Comparison of ENCODE assay signal across 8 cellular contexts in genomic region chr4:575281-576141, GRCh38. TPM values are rescaled to one million over a fixed set of nuclear protein-coding genes. Genes with fewer than 3 reads are reported as not detected.
DNase-seq lines count a peak whose midpoint lies in the region; ATAC-seq and TF ChIP-seq lines count a peak whose summit lies in the region.

No MANE protein-coding gene starts in this region.

- H3K9me3 ChIP-seq in RWPE2 (ENCODE audit: severe bottlenecking): no peaks in the 10 kb centered on the region
- H3K9me3 ChIP-seq in stomach: no peaks in the 10 kb centered on the region

- 0 to 5% (median 4%) methylated on average over 2 to 127 of the region's 127 CpGs; no CpG with 5 or more reads in 1 of the 5 donors for WGBS in stomach, 5 donors

- no peaks in the 10 kb centered on the region for H3K4me1 ChIP-seq in RWPE2 (ENCODE audit: insufficient read depth, poor library complexity, severe bottlenecking)
- H3K4me1 ChIP-seq in foreskin keratinocyte: no peaks in the 10 kb centered on the region
- peaks cover 0 to 32% (median 16%) of the 10 kb centered on the region in 4 donors for H3K4me1 ChIP-seq in stomach

- DNase-seq in NCI-H1694 treated with DMSO at 0.1 percent for 48 hours (lab: John Stamatoyannopoulos, UW) (peak; percentile 5), NCI-H1694 (lab: John Stamatoyannopoulos, UW) (no peak), RWPE2 (ENCODE audit: low spot score) (no peak), foreskin keratinocyte (peak; percentile 36 to 60), retina (peak; percentile 31), stomach (no peak), HuH-7 (ENCODE audit: low spot score) (no peak)

- intact Hi-C loops in stomach (cut with DNase I; ENCODE audit: low total_unique reads): no loop called here

- H3K4me3 ChIP-seq in RWPE2 (ENCODE audit: severe bottlenecking): no peak overlapping the region
- peak overlapping the region in 2 of 4 donors; percentile 14 to 33 for H3K4me3 ChIP-seq in stomach

- H3K36me3 ChIP-seq in RWPE2 (ENCODE audit: low read depth): no peaks in the 10 kb centered on the region
- no peaks in the 10 kb centered on the region for H3K36me3 ChIP-seq in stomach

- TF ChIP-seq CTCF in RWPE2 (IDR thresholded peaks at IDR 0.05; ENCODE audit: poor library complexity, severe bottlenecking) (no peak), foreskin keratinocyte (conservative IDR thresholded peaks at IDR 0.05) (no peak), stomach (IDR thresholded peaks at IDR 0.05) (no peak)

- H3K27me3 ChIP-seq in RWPE2 (ENCODE audit: insufficient read depth, poor library complexity, severe bottlenecking): peaks cover 64% of the 10 kb centered on the region
- H3K27me3 ChIP-seq in foreskin keratinocyte: peaks cover 76% of the 10 kb centered on the region
- peaks cover 36 to 98% (median 77%) of the 10 kb centered on the region in 3 donors for H3K27me3 ChIP-seq in stomach

- ATAC-seq in RWPE2 (ENCODE audit: low read depth): peak; percentile 22; the same call in 1 of the 3 replicates
- ATAC-seq in foreskin keratinocyte: peak; percentile 67
- no peak for ATAC-seq in GM18858 (IDR thresholded peaks at IDR 0.05; ENCODE audit: unreplicated experiment)

- no peak for TF ChIP-seq EP300 in stomach (IDR thresholded peaks at IDR 0.05)

- no peak for TF ChIP-seq POLR2A in stomach (IDR thresholded peaks at IDR 0.05)

- H3K27ac ChIP-seq in RWPE2 (ENCODE audit: poor library complexity, severe bottlenecking) (no peak overlapping the region), foreskin keratinocyte (no peak overlapping the region), stomach (no peak overlapping the region)

RNA-seq across cellular contexts. Expression of gene TMEM271, which starts 0.6 kb away (rescaled TPM):
- total RNA-seq in foreskin keratinocyte: not detected in 2 replicates
- polyA plus RNA-seq in foreskin keratinocyte: not detected in 2 replicates
- not detected for total RNA-seq in stomach
- polyA plus RNA-seq in stomach: under 1 TPM in 1 of 3 donors, not detected in 2; 0.03 TPM

RNA-seq across cellular contexts. Expression of gene PDE6B, which starts 49.9 kb away (rescaled TPM):
- total RNA-seq in foreskin keratinocyte: 0.34 and 0.81 TPM in 2 replicates
- 0.34 and 0.45 TPM in 2 replicates for polyA plus RNA-seq in foreskin keratinocyte
- total RNA-seq in stomach: 10 to 100 TPM in 1 of 5 donors, not detected in 4; 12.3 TPM
- polyA plus RNA-seq in stomach: 1 to 10 TPM; 1.1 to 1.8 (median 1.6) TPM

Comparison
In these comparisons a context has a peak if more than half of its experiments do, and no peak if none do; other contexts are left out.
1. DNase-seq: peak in NCI-H1694 treated with DMSO at 0.1 percent for 48 hours (single experiment), foreskin keratinocyte (2 of 2) and retina (single experiment); none in NCI-H1694 (single experiment), RWPE2 (single experiment), stomach (single experiment) and HuH-7 (single experiment).